Comparison of ENCODE assay signal across 13 cellular contexts in the genomic region with DNA sequence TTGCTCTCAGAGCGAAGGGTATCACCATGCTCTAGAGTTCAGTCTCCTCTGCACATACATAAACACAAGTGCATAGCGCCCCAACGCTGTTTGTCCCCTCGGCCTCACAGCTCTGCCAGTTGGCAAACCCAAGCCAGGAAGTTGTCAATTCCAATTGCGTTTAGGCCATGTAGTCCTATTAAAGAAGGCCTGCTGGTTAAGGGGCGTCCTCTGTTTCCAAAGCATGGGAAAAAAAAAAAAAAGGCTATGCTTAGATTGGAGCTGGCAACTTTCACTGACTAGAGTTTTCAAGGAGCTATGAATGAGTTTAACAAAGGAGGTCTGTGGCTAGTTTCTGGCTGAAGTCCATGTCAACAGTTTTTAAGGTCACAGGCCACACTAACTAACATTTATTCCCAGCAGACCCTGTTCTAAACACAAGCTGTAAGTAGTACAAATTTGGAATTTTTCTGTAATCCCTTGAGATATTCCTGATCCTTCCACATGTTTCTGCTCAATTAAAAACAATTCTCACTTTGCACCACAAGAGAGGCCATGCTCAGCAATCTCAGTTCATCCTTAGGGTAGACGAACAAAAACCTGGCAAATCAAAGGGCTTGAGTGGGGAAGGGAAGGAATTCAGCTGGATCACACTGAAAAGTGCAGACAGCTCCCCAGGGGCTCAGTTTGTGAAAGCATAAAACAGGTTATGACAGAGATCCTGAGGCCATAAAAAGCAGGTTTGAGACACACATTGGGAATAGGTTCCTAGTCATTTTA.
DNase-seq lines count a peak whose midpoint lies in the region; ATAC-seq and TF ChIP-seq lines count a peak whose summit lies in the region.
"Had no signal": no experiment of that assay in that cellular context is flagged by ENCODE, and none has a peak within 500 bp of the region (broad histone marks: within the 10 kb centered on the region; RNA-seq: fewer than 3 reads in every experiment).

No MANE protein-coding gene starts in this region.

- no peak overlapping the region for H3K4me3 Mint-ChIP-seq in nephron
- H3K4me3 Mint-ChIP-seq in activated naive CD8-positive, alpha-beta T cell treated with anti-CD3 and anti-CD28 coated beads for 36 hours = no peak overlapping the region
- H3K4me3 Mint-ChIP-seq: natural killer cell had no signal

- no peak overlapping the region for H3K9ac ChIP-seq in mammary epithelial cell (ENCODE audit: insufficient read depth, low read length)

- H3K36me3 Mint-ChIP-seq in nephron (ENCODE audit: low read depth) = no peaks in the 10 kb centered on the region
- peaks cover 3% of the 10 kb centered on the region for H3K36me3 Mint-ChIP-seq in activated naive CD8-positive, alpha-beta T cell treated with anti-CD3 and anti-CD28 coated beads for 36 hours
- H3K36me3 Mint-ChIP-seq: natural killer cell had no signal

- TF ChIP-seq POLR2A in breast epithelium (IDR thresholded peaks at IDR 0.05) = no peak

- no peak overlapping the region for H3K4me3 ChIP-seq in breast epithelium
- H3K4me3 ChIP-seq in mammary epithelial cell (replicated peaks in 1 of 3; ENCODE audit: insufficient read depth in 1 of 3, low read depth in 2 of 3, low read length in 3 of 3) = no peak overlapping the region
- no peak overlapping the region for H3K4me3 ChIP-seq in fibroblast of the aortic adventitia (ENCODE audit: low read depth, low read length)
- no peak overlapping the region for H3K4me3 ChIP-seq in upper lobe of right lung
- H3K4me3 ChIP-seq: A549, esophagus muscularis mucosa had no signal

- no TSS peak for BruUV-seq in mammary epithelial cell (replicated peaks; lab: Mats Ljungman, UMichigan)

- intact Hi-C loops in breast epithelium (cut with DNase I; ENCODE audit: low total_unique reads) = no loop called here
- intact Hi-C loops in mammary epithelial cell (cut with micrococcal nuclease) = no loop called here
- intact Hi-C loops in upper lobe of right lung (cut with DNase I) = no loop called here

- no peaks in the 10 kb centered on the region for H3K79me2 ChIP-seq in mammary epithelial cell (ENCODE audit: insufficient read depth, low read length)

- H3K27me3 ChIP-seq in breast epithelium (no peaks in the 10 kb centered on the region), mammary epithelial cell (ENCODE audit: insufficient read depth, low read length) (no peaks in the 10 kb centered on the region), upper lobe of right lung (no peaks in the 10 kb centered on the region)
- H3K27me3 ChIP-seq: esophagus muscularis mucosa had no signal

- no peaks in the 10 kb centered on the region for H3K9me3 Mint-ChIP-seq in nephron
- no peaks in the 10 kb centered on the region for H3K9me3 Mint-ChIP-seq in activated naive CD8-positive, alpha-beta T cell treated with anti-CD3 and anti-CD28 coated beads for 36 hours
- H3K9me3 Mint-ChIP-seq: natural killer cell had no signal

- peak; percentile 27 for ATAC-seq in upper lobe of right lung
- ATAC-seq: A549, natural killer cell had no signal

- WGBS in mammary epithelial cell (ENCODE audit: low coverage, missing lambda C conversion rate) = 63% methylated on average over 7 of the region's 7 CpGs

- in situ Hi-C loops in mammary epithelial cell (cut with MboI; ENCODE audit: low sequenced_read_pairs in 2 of 2) = no loop called here

- TF ChIP-seq CTCF in breast epithelium (IDR thresholded peaks at IDR 0.05) = no peak
- TF ChIP-seq CTCF in mammary epithelial cell (conservative IDR thresholded peaks at IDR 0.05 in 1 of 2, IDR thresholded peaks at IDR 0.05 in 1 of 2; ENCODE audit: extremely low read depth in 1 of 2, insufficient read depth in 1 of 2, low read depth in 1 of 2, low read length in 2 of 2) = no peak
- no peak for TF ChIP-seq CTCF in fibroblast of the aortic adventitia (IDR thresholded peaks at IDR 0.05; ENCODE audit: insufficient read depth, low read length)
- TF ChIP-seq CTCF in nephron (IDR thresholded peaks at IDR 0.05; ENCODE audit: unreplicated experiment in 3 of 3) = no peak
- TF ChIP-seq CTCF in upper lobe of right lung (IDR thresholded peaks at IDR 0.05) = no peak

- DNase-seq in breast epithelium (ENCODE audit: low spot score in 2 of 2) (no peak), mammary epithelial cell (no peak), fibroblast of the aortic adventitia (ENCODE audit: low read depth) (peak; percentile 47), upper lobe of right lung (no peak), HUDEP-2 (lab: John Stamatoyannopoulos, UW; ENCODE audit: unreplicated experiment in 76 of 76) (no peak), NCI-H1092 treated with DMSO at 0.1 percent for 48 hours (lab: John Stamatoyannopoulos, UW) (no peak)
- DNase-seq in activated naive CD8-positive, alpha-beta T cell treated with anti-CD3 and anti-CD28 coated beads for 36 hours = no peak
- DNase-seq: KG1, natural killer cell, NCI-H82 had no signal

- H3K9me3 ChIP-seq in breast epithelium (no peaks in the 10 kb centered on the region), mammary epithelial cell (replicated peaks; ENCODE audit: insufficient read depth, low read length) (no peaks in the 10 kb centered on the region), upper lobe of right lung (no peaks in the 10 kb centered on the region)
- H3K9me3 ChIP-seq: A549, esophagus muscularis mucosa had no signal

- H4K20me1 ChIP-seq in mammary epithelial cell (ENCODE audit: insufficient read depth, low read length) = no peaks in the 10 kb centered on the region

- H3K4me2 ChIP-seq in mammary epithelial cell (ENCODE audit: insufficient read depth, low read depth, low read length) = no peak overlapping the region
- H3K4me2 ChIP-seq: A549 had no signal

- H3K36me3 ChIP-seq in breast epithelium (no peaks in the 10 kb centered on the region), mammary epithelial cell (ENCODE audit: insufficient read depth, low read length) (no peaks in the 10 kb centered on the region), upper lobe of right lung (no peaks in the 10 kb centered on the region)
- H3K36me3 ChIP-seq: esophagus muscularis mucosa had no signal

- H3K27ac Mint-ChIP-seq in nephron = peak overlapping the region in 2 of 3 experiments; percentile 33 to 64
- no peak overlapping the region for H3K27ac Mint-ChIP-seq in activated naive CD8-positive, alpha-beta T cell treated with anti-CD3 and anti-CD28 coated beads for 36 hours
- H3K27ac Mint-ChIP-seq: natural killer cell had no signal

- H2AFZ ChIP-seq in mammary epithelial cell (ENCODE audit: low read depth, low read length) = no peak overlapping the region

- H3K27me3 Mint-ChIP-seq in nephron (ENCODE audit: low read depth) = no peaks in the 10 kb centered on the region
- H3K27me3 Mint-ChIP-seq in activated naive CD8-positive, alpha-beta T cell treated with anti-CD3 and anti-CD28 coated beads for 36 hours = no peaks in the 10 kb centered on the region

- H3K4me1 Mint-ChIP-seq in nephron = peaks cover 29% of the 10 kb centered on the region
- H3K4me1 Mint-ChIP-seq in activated naive CD8-positive, alpha-beta T cell treated with anti-CD3 and anti-CD28 coated beads for 36 hours = peaks cover 6% of the 10 kb centered on the region

- CTCF ChIA-PET in mammary epithelial cell (lab: Charles Lee; ENCODE audit: low non-redundant PET) = no interaction called here

- H3K27ac ChIP-seq in breast epithelium (peak overlapping the region; percentile 0 to 29), mammary epithelial cell (ENCODE audit: insufficient read depth, low read depth, low read length) (no peak overlapping the region), upper lobe of right lung (no peak overlapping the region)
- H3K27ac ChIP-seq: A549 had no signal

- no peaks in the 10 kb centered on the region for H3K4me1 ChIP-seq in breast epithelium
- H3K4me1 ChIP-seq in mammary epithelial cell (ENCODE audit: insufficient read depth, low read length) = no peaks in the 10 kb centered on the region
- H3K4me1 ChIP-seq in upper lobe of right lung = peaks cover 11% of the 10 kb centered on the region
- H3K4me1 ChIP-seq: A549 had no signal

- dilution Hi-C loops in mammary epithelial cell (cut with HindIII; ENCODE audit: low sequenced_read_pairs) = no loop called here

Comparison
In these comparisons a context has a peak if more than half of its experiments do, and no peak if none do; other contexts are left out.
1. H3K27ac ChIP-seq: peak in breast epithelium (2 of 2); none in mammary epithelial cell (single experiment) and upper lobe of right lung (single experiment).